ENCODE assay signal across 8 cellular contexts in the genomic region with DNA sequence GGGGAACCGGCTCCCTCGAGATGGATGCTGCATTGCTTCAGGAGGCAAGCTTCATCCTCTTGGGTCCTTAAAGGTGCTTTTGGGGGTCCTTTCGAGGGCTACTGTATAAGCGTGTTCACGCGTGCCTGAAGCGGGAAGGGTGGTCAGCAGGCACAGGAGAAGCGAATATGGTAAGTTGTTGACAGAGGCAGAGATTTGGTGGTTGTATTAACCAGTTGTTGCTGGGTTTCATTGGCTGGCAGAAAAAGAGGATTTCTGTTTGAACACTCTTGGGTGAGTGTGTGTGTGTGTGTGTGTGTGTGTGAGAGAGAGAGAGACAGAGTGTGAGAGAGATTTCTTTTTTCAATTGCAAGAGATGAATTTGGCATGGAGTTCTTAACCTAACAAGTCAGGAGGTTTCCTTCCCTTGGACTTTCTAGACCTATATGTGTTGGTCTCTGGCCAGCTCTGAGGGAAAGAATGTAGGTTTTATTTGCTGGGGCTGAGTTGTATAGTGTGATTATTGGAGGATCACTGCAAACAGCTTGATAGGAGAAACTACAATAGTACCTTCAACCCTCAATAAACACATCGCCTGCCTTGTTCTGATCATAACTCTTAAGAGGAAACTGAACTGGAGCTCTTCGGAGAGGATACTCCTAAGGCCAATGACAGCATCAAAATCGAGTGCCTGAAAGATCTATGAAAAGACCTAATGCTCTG. TPM values are rescaled to one million over a fixed set of nuclear protein-coding genes. Genes with fewer than 3 reads are reported as not detected.
DNase-seq lines count a peak whose midpoint lies in the region; ATAC-seq, FAIRE-seq and TF ChIP-seq lines count a peak whose summit lies in the region.

No MANE protein-coding gene starts in this region.

- peaks cover 5% of the 10 kb centered on the region for H3K79me1 ChIP-seq in neuronal stem cell (ENCODE audit: low read depth, low read length)

- H3K14ac ChIP-seq in neuronal stem cell (ENCODE audit: low read length): no peak overlapping the region

- no peaks in the 10 kb centered on the region for H3K36me3 ChIP-seq in CD4-positive, CD25-positive, alpha-beta regulatory T cell (ENCODE audit: control insufficient read depth, insufficient read depth, low read length)
- H3K36me3 ChIP-seq in GM23248 (ENCODE audit: low read depth): no peaks in the 10 kb centered on the region
- H3K36me3 ChIP-seq in SJSA1: peaks cover 9% of the 10 kb centered on the region
- H3K36me3 ChIP-seq in endothelial cell of umbilical vein (ENCODE audit: control insufficient read depth in 2 of 2, extremely low read depth in 1 of 2, insufficient read depth in 2 of 2, low read length in 2 of 2): no peaks in the 10 kb centered on the region
- H3K36me3 ChIP-seq in neuronal stem cell (replicated peaks in 1 of 2; ENCODE audit: control insufficient read depth in 2 of 2, insufficient read depth in 2 of 2, low read length in 2 of 2): no peaks in the 10 kb centered on the region

- no peaks in the 10 kb centered on the region for H3K9me1 ChIP-seq in endothelial cell of umbilical vein (replicated peaks; ENCODE audit: control insufficient read depth, extremely low read depth, insufficient read depth, low read length)

- H3K27ac ChIP-seq in CD4-positive, CD25-positive, alpha-beta regulatory T cell (ENCODE audit: insufficient read depth, low read length, poor library complexity, severe bottlenecking): peak overlapping the region; percentile 53
- peak overlapping the region; percentile 40 for H3K27ac ChIP-seq in GM23248
- peak overlapping the region; percentile 76 for H3K27ac ChIP-seq in SJSA1
- peak overlapping the region; percentile 58 for H3K27ac ChIP-seq in endothelial cell of umbilical vein (ENCODE audit: insufficient read depth, low read depth, low read length)
- H3K27ac ChIP-seq in neuronal stem cell (replicated peaks; ENCODE audit: low read length): no peak overlapping the region

- H3K9me3 ChIP-seq in CD4-positive, CD25-positive, alpha-beta regulatory T cell (ENCODE audit: control insufficient read depth in 2 of 2, low read length in 2 of 2): no peaks in the 10 kb centered on the region
- H3K9me3 ChIP-seq in GM23248 (ENCODE audit: low read depth): no peaks in the 10 kb centered on the region
- H3K9me3 ChIP-seq in SJSA1 (replicated peaks): no peaks in the 10 kb centered on the region
- H3K9me3 ChIP-seq in endothelial cell of umbilical vein (replicated peaks; ENCODE audit: control insufficient read depth, insufficient read depth, low read length): no peaks in the 10 kb centered on the region
- no peaks in the 10 kb centered on the region for H3K9me3 ChIP-seq in neuronal stem cell (replicated peaks in 1 of 2; ENCODE audit: control insufficient read depth in 2 of 2, insufficient read depth in 1 of 2, low read depth in 1 of 2, low read length in 2 of 2)

- H3K36me3 Mint-ChIP-seq in CD4-positive, CD25-positive, alpha-beta regulatory T cell: no peaks in the 10 kb centered on the region

- FAIRE-seq in endothelial cell of umbilical vein (lab: Jason Lieb, UNC): peak; percentile 68

- H3K9ac ChIP-seq in GM23248 (peak overlapping the region; percentile 81), endothelial cell of umbilical vein (replicated peaks; ENCODE audit: extremely low read depth, insufficient read depth, low read length) (peak overlapping the region; percentile 81), neuronal stem cell (ENCODE audit: low read depth, low read length, poor library complexity) (peak overlapping the region; percentile 94)

- peaks cover 21% of the 10 kb centered on the region for H3K4me1 ChIP-seq in CD4-positive, CD25-positive, alpha-beta regulatory T cell (ENCODE audit: control insufficient read depth, insufficient read depth, low read length, poor library complexity, severe bottlenecking)
- H3K4me1 ChIP-seq in GM23248 (ENCODE audit: insufficient read depth) (peaks cover 32% of the 10 kb centered on the region), SJSA1 (replicated peaks) (peaks cover 35% of the 10 kb centered on the region), endothelial cell of umbilical vein (ENCODE audit: control insufficient read depth, extremely low read depth, insufficient read depth, low read length) (peaks cover 25% of the 10 kb centered on the region), neuronal stem cell (ENCODE audit: control insufficient read depth in 2 of 2, insufficient read depth in 1 of 2, low read depth in 1 of 2, low read length in 2 of 2) (peaks cover 2 to 8% of the 10 kb centered on the region in 2 donors)

- no peak overlapping the region for H2BK12ac ChIP-seq in neuronal stem cell (ENCODE audit: low read length)

- H2BK15ac ChIP-seq in neuronal stem cell (ENCODE audit: low read length): no peak overlapping the region

- peaks cover 2% of the 10 kb centered on the region for H3K27me3 ChIP-seq in CD4-positive, CD25-positive, alpha-beta regulatory T cell (ENCODE audit: control insufficient read depth, insufficient read depth, low read length)
- no peaks in the 10 kb centered on the region for H3K27me3 ChIP-seq in GM23248 (replicated peaks; ENCODE audit: insufficient read depth)
- H3K27me3 ChIP-seq in SJSA1 (replicated peaks): no peaks in the 10 kb centered on the region
- no peaks in the 10 kb centered on the region for H3K27me3 ChIP-seq in endothelial cell of umbilical vein (ENCODE audit: control insufficient read depth in 2 of 2, insufficient read depth in 2 of 2, low read length in 2 of 2)
- H3K27me3 ChIP-seq in neuronal stem cell (ENCODE audit: control insufficient read depth in 3 of 3, insufficient read depth in 3 of 3, low read depth in 1 of 3, low read length in 3 of 3): peaks cover 0 to 2% (median 0%) of the 10 kb centered on the region in 3 experiments

- H3K9me2 ChIP-seq in GM23248 (ENCODE audit: insufficient read depth): no peaks in the 10 kb centered on the region

- H3K4me3 Mint-ChIP-seq in CD4-positive, CD25-positive, alpha-beta regulatory T cell: peak overlapping the region; percentile 88 to 94 (median 91)

- peak overlapping the region; percentile 87 for H3K4me3 ChIP-seq in CD4-positive, CD25-positive, alpha-beta regulatory T cell (ENCODE audit: low read depth, low read length)
- peak overlapping the region; percentile 92 for H3K4me3 ChIP-seq in GM23248
- H3K4me3 ChIP-seq in SJSA1: peak overlapping the region; percentile 95
- peak overlapping the region; percentile 74 to 98 (median 79) for H3K4me3 ChIP-seq in endothelial cell of umbilical vein (replicated peaks in 1 of 3; ENCODE audit: insufficient read depth in 1 of 3, low read depth in 1 of 3, low read length in 3 of 3)
- peak overlapping the region; percentile 84 to 97 for H3K4me3 ChIP-seq in neuronal stem cell (ENCODE audit: low read length in 2 of 2)

- peak overlapping the region; percentile 97 for H2AK5ac ChIP-seq in neuronal stem cell (ENCODE audit: low read depth, low read length)

- peak overlapping the region; percentile 87 for H2AFZ ChIP-seq in GM23248
- peak overlapping the region; percentile 91 for H2AFZ ChIP-seq in endothelial cell of umbilical vein (ENCODE audit: low read depth, low read length)
- H2AFZ ChIP-seq in neuronal stem cell (ENCODE audit: low read length): peak overlapping the region; percentile 89

- peaks cover 13% of the 10 kb centered on the region; the same call in 1 of the 2 replicates for H3F3A ChIP-seq in GM23248 (ENCODE audit: insufficient read depth)

- CTCF ChIA-PET in endothelial cell of umbilical vein (lab: Charles Lee): interaction anchor here (0.8 to 10.1 kb wide), 19 partner anchors 10 to 368 kb away, joined by 3 to 133 read pairs (median 4); partner anchors contain the start of gene MICU1

- H3K27me3 Mint-ChIP-seq in CD4-positive, CD25-positive, alpha-beta regulatory T cell: peaks cover 4% of the 10 kb centered on the region

- H3K79me2 ChIP-seq in GM23248 (ENCODE audit: insufficient read depth) (peaks cover 55% of the 10 kb centered on the region), endothelial cell of umbilical vein (ENCODE audit: control insufficient read depth, insufficient read depth, low read length) (peaks cover 44% of the 10 kb centered on the region)

- TSS peak; percentile 23 for BruUV-seq in endothelial cell of umbilical vein (replicated peaks; lab: Mats Ljungman, UMichigan)

- no peak for TF ChIP-seq POLR2A in endothelial cell of umbilical vein (IDR thresholded peaks at IDR 0.05; ENCODE audit: low read depth, low read length)

- H3K4me1 Mint-ChIP-seq in CD4-positive, CD25-positive, alpha-beta regulatory T cell: peaks cover 12 to 46% (median 36%) of the 10 kb centered on the region in 4 donors

- H3K9me3 Mint-ChIP-seq in CD4-positive, CD25-positive, alpha-beta regulatory T cell: no peaks in the 10 kb centered on the region

- intact Hi-C loops in endothelial cell of umbilical vein (cut with micrococcal nuclease): loop anchor here (1.0 to 5.0 kb wide), 5 partner anchors 67 to 368 kb away; partner anchors contain the start of gene MICU1

- no peak overlapping the region for H3K4ac ChIP-seq in neuronal stem cell (ENCODE audit: low read length)

- H3K4me2 ChIP-seq in GM23248 (ENCODE audit: unreplicated experiment) (peak overlapping the region; percentile 93), endothelial cell of umbilical vein (ENCODE audit: insufficient read depth, low read length) (peak overlapping the region; percentile 98), neuronal stem cell (ENCODE audit: insufficient read depth, low read length, poor library complexity, severe bottlenecking) (peak overlapping the region; percentile 97)

- H2BK5ac ChIP-seq in neuronal stem cell (ENCODE audit: low read length): peak overlapping the region; percentile 46

- H4K91ac ChIP-seq in neuronal stem cell (ENCODE audit: low read depth, low read length, poor library complexity): no peak overlapping the region

- peak overlapping the region; percentile 73 for H3K23ac ChIP-seq in neuronal stem cell (ENCODE audit: low read depth, low read length, poor library complexity)

- POLR2A ChIA-PET in endothelial cell of umbilical vein (lab: Charles Lee): interaction anchor here (0.5 to 2.3 kb wide), 4 partner anchors 17 to 332 kb away, joined by 3 to 12 read pairs (median 4); partner anchors contain the start of gene MICU1

- in situ Hi-C loops in GM23248 (cut with MboI): no loop called here

- peak overlapping the region; percentile 87 for H3K18ac ChIP-seq in neuronal stem cell (ENCODE audit: low read length)

- dilution Hi-C loops in endothelial cell of umbilical vein (cut with MboI; ENCODE audit: extremely low pct_ligation_motif_present, low sequenced_read_pairs): loop anchor here (10.0 kb wide), 1 partner anchor 168 kb away; no protein-coding TSS in a partner anchor

- ATAC-seq in CD4-positive, CD25-positive, alpha-beta regulatory T cell (ENCODE audit: low read depth in 2 of 2): no peak
- ATAC-seq in HG03439 (IDR thresholded peaks at IDR 0.05; ENCODE audit: unreplicated experiment) (no peak), HG02678 (IDR thresholded peaks at IDR 0.05; ENCODE audit: unreplicated experiment) (no peak)

- no peak overlapping the region for H2BK120ac ChIP-seq in neuronal stem cell (ENCODE audit: low read depth, low read length)

- TF ChIP-seq CTCF in endothelial cell of umbilical vein (IDR thresholded peaks at IDR 0.05; ENCODE audit: extremely low read depth in 1 of 2, insufficient read depth in 1 of 2, low read depth in 1 of 2, low read length in 2 of 2): no peak

- peak in 2 of 3 donors; percentile 30 to 32 for DNase-seq in CD4-positive, CD25-positive, alpha-beta regulatory T cell
- DNase-seq in GM23248 (peak; percentile 46), SJSA1 (ENCODE audit: low read depth in 1 of 2, low spot score in 2 of 2) (peak in 1 of 2 experiments; percentile 37), endothelial cell of umbilical vein (ENCODE audit: low read depth, low spot score) (peak; percentile 77), neuronal stem cell (ENCODE audit: low spot score) (no peak)
- no peak for DNase-seq in activated CD4-positive, CD25-positive, alpha-beta regulatory T cell (lab: John Stamatoyannopoulos, UW)

- no peak overlapping the region for H4K8ac ChIP-seq in neuronal stem cell (ENCODE audit: low read depth, low read length)

- H4K20me1 ChIP-seq in GM23248 (ENCODE audit: insufficient read depth): peaks cover 5% of the 10 kb centered on the region; the same call in 1 of the 2 replicates
- peaks cover 4% of the 10 kb centered on the region for H4K20me1 ChIP-seq in endothelial cell of umbilical vein (replicated peaks; ENCODE audit: control insufficient read depth, extremely low read depth, insufficient read depth, low read length)

- H3K27ac Mint-ChIP-seq in CD4-positive, CD25-positive, alpha-beta regulatory T cell: peak overlapping the region; percentile 67 to 85 (median 72)

- 3 to 4% methylated on average over 11 of the region's 11 CpGs for WGBS in GM23248 (ENCODE audit: low coverage in 1 of 2, low lambda C conversion rate in 2 of 2, missing lambda C conversion rate in 2 of 2), 2 experiments
- WGBS in neuronal stem cell (ENCODE audit: extremely low coverage in 2 of 2, insufficient read length in 2 of 2, insufficient replicate concordance in 1 of 2), 2 donors: no CpG with 5 or more reads among the region's 11 CpGs

RNA-seq across cellular contexts. Expression of gene MCU, which starts 1.1 kb away (rescaled TPM):
- 15.6 TPM for total RNA-seq in CD4-positive, CD25-positive, alpha-beta regulatory T cell
- polyA plus RNA-seq in CD4-positive, CD25-positive, alpha-beta regulatory T cell: 10 to 100 TPM in 2 of 4 donors, 1 to 10 TPM in 2; 9.0 to 13.5 (median 10.9) TPM
- total RNA-seq in GM23248 (2014; rRNA removed; shearing (Covaris generic)): 29.5 and 57.7 TPM in 2 replicates
- polyA plus RNA-seq in GM23248 (2016; fragmentation: Nextera tagmentation; extraction: Ambion mirVana) (30.9 and 34.0 TPM in 2 replicates), endothelial cell of umbilical vein (36.1 and 37.2 TPM in 2 replicates)
- total RNA-seq in SJSA1 (2014; rRNA removed; shearing (Covaris generic)): 35.0 and 59.9 TPM in 2 replicates
- 25.2 and 26.1 TPM in 2 replicates for total RNA-seq in endothelial cell of umbilical vein
- polyA plus RNA-seq in endothelial cell of umbilical vein (2011; cell fraction: cytosol; rRNA removed): 29.8 and 32.8 TPM in 2 replicates
- polyA plus RNA-seq in endothelial cell of umbilical vein (2011; cell fraction: nucleus; rRNA removed): 68.9 and 77.8 TPM in 2 replicates
- polyA plus RNA-seq in endothelial cell of umbilical vein (2012): 29.0 and 33.2 TPM in 2 replicates
- 88.9 and 90.6 TPM in 2 replicates for polyA minus RNA-seq in endothelial cell of umbilical vein
- 45.7 TPM for polyA minus RNA-seq in endothelial cell of umbilical vein (2011; cell fraction: cytosol; rRNA and poly(A)+ RNA removed)
- polyA minus RNA-seq in endothelial cell of umbilical vein (2011; cell fraction: nucleus; rRNA and poly(A)+ RNA removed): 61.5 and 68.8 TPM in 2 replicates
- polyA plus RNA-seq in neuronal stem cell (2013, experiment 1 of 2): 20.6 TPM
- polyA plus RNA-seq in neuronal stem cell (2013, experiment 2 of 2): 20.8 TPM

Comparison
In these comparisons a context has a peak if more than half of its experiments do, and no peak if none do; other contexts are left out.
1. DNase-seq: peak in CD4-positive, CD25-positive, alpha-beta regulatory T cell (2 of 3), GM23248 (single experiment) and endothelial cell of umbilical vein (single experiment); none in neuronal stem cell (single experiment) and activated CD4-positive, CD25-positive, alpha-beta regulatory T cell (0 of 4).
2. Peak in every context shown above with its lines, with median percentiles within 50 percentile points of each other: H3K4me3 ChIP-seq, H2AFZ ChIP-seq, H3K4me2 ChIP-seq and H3K9ac ChIP-seq.